ENCODE assay signal across 17 cellular contexts in genomic region chr9:131491001-131491710, GRCh38.
"Had no signal": no experiment of that assay in that cellular context is flagged by ENCODE, and none has a peak within 500 bp of the region (broad histone marks: within the 10 kb centered on the region; RNA-seq: fewer than 3 reads in every experiment).

No MANE protein-coding gene starts in this region.

- H3K4me3 Mint-ChIP-seq: natural killer cell treated with Interleukin-12 subunit alpha and Interleukin-12 subunit beta and Interleukin-15 and Interleukin-18, amount 100 ng/mL, for 72 hours; stimulated activated naive CD8-positive, alpha-beta T cell treated with anti-CD3 and anti-CD28 coated beads, Interleukin-15, Interleukin-2, amounts not matched to agents 100 ng/mL and 50 ng/mL, for 24 hours; T-helper 17 cell had no signal

- H3K27me3 Mint-ChIP-seq: natural killer cell treated with Interleukin-12 subunit alpha and Interleukin-12 subunit beta and Interleukin-15 and Interleukin-18, amount 100 ng/mL, for 72 hours; progenitor cell of endocrine pancreas; stimulated activated naive CD8-positive, alpha-beta T cell treated with anti-CD3 and anti-CD28 coated beads, Interleukin-15, Interleukin-2, amounts not matched to agents 100 ng/mL and 50 ng/mL, for 24 hours; T-helper 17 cell had no signal

- ATAC-seq: natural killer cell treated with Interleukin-12 subunit alpha and Interleukin-12 subunit beta and Interleukin-15 and Interleukin-18, amount 100 ng/mL, for 72 hours; T-helper 17 cell; upper lobe of right lung had no signal

- H3K27ac Mint-ChIP-seq: natural killer cell treated with Interleukin-12 subunit alpha and Interleukin-12 subunit beta and Interleukin-15 and Interleukin-18, amount 100 ng/mL, for 72 hours; stimulated activated naive CD8-positive, alpha-beta T cell treated with anti-CD3 and anti-CD28 coated beads, Interleukin-15, Interleukin-2, amounts not matched to agents 100 ng/mL and 50 ng/mL, for 24 hours had no signal

- DNase-seq: activated CD4-positive, alpha-beta T cell treated with anti-CD3 and anti-CD28 coated beads, Interleukin-2, amount 50 U/mL, for 48 hours; activated T-cell treated with anti-CD3 and anti-CD28 coated beads, Interleukin-2, amount 50 U/mL, for 1 hour; foreskin fibroblast; hypothalamus; left ventricle myocardium inferior; small intestine; stimulated activated CD4-positive, alpha-beta T cell treated with anti-CD3 and anti-CD28 coated beads, Interleukin-4, amount 100 ng/mL, for 4 hours; stimulated activated CD8-positive, alpha-beta memory T cell treated with anti-CD3 and anti-CD28 coated beads, Interleukin-4, amount 100 ng/mL, for 48 hours; T-helper 17 cell; testis; upper lobe of right lung; WERI-Rb-1 had no signal

- H3K27ac ChIP-seq: ascending aorta, left ventricle myocardium inferior, right atrium auricular region, testis, upper lobe of right lung, WERI-Rb-1 had no signal

- H3K9me3 Mint-ChIP-seq: natural killer cell treated with Interleukin-12 subunit alpha and Interleukin-12 subunit beta and Interleukin-15 and Interleukin-18, amount 100 ng/mL, for 72 hours; stimulated activated naive CD8-positive, alpha-beta T cell treated with anti-CD3 and anti-CD28 coated beads, Interleukin-15, Interleukin-2, amounts not matched to agents 100 ng/mL and 50 ng/mL, for 24 hours had no signal
